11 cellular contexts compared by ENCODE assay signal in genomic region chr18:2998644-2999043, GRCh38. TPM values are rescaled to one million over a fixed set of nuclear protein-coding genes. Genes with fewer than 3 reads are reported as not detected.
DNase-seq lines count a peak whose midpoint lies in the region; TF ChIP-seq lines count a peak whose summit lies in the region.
"Had no signal": no experiment of that assay in that cellular context is flagged by ENCODE, and none has a peak within 500 bp of the region (broad histone marks: within the 10 kb centered on the region; RNA-seq: fewer than 3 reads in every experiment).

No MANE protein-coding gene starts in this region.

- no peak overlapping the region for H3K4ac ChIP-seq in trophoblast cell (ENCODE audit: low read depth, low read length)

- no peak for TF ChIP-seq POLR2A in adrenal gland (IDR thresholded peaks at IDR 0.05)

- no peaks in the 10 kb centered on the region for H3K79me2 ChIP-seq in trophoblast cell (ENCODE audit: control insufficient read depth, insufficient read depth, low read length, poor library complexity)

- no peak overlapping the region for H4K8ac ChIP-seq in trophoblast cell (ENCODE audit: low read depth, low read length)

- H3K4me3 ChIP-seq in adrenal gland: no peak overlapping the region
- no peak overlapping the region for H3K4me3 ChIP-seq in liver (ENCODE audit: low read depth in 1 of 3, low read length in 3 of 3)
- H3K4me3 ChIP-seq in trophoblast cell (ENCODE audit: low read depth, low read length): no peak overlapping the region

- H3K23ac ChIP-seq in trophoblast cell (ENCODE audit: low read length): no peak overlapping the region

- H3K18ac ChIP-seq in trophoblast cell (ENCODE audit: low read length): no peak overlapping the region

- WGBS in adrenal gland, 4 donors: 61 to 70% (median 65%) methylated on average over 3 of the region's 3 CpGs
- 77% methylated on average over 3 of the region's 3 CpGs for WGBS in liver
- WGBS in trophoblast cell (ENCODE audit: extremely low coverage, insufficient coverage, insufficient read length): no CpG with 5 or more reads among the region's 3 CpGs

- no peak overlapping the region for H3K4me2 ChIP-seq in trophoblast cell (ENCODE audit: low read length)

- no peak overlapping the region for H2BK120ac ChIP-seq in trophoblast cell (ENCODE audit: insufficient read depth, low read length, poor library complexity)

- peak overlapping the region; percentile 93 for H3K27ac Mint-ChIP-seq in activated CD4-positive, alpha-beta T cell treated with anti-CD3 and anti-CD28 coated beads, Interleukin-2, amount 10 ng/mL, durations not matched to agents 24 days and 14 days
- H3K27ac Mint-ChIP-seq: activated B cell treated with CpG ODN at 0.5 μM for 24 hours had no signal

- H3K36me3 ChIP-seq in adrenal gland (replicated peaks in 1 of 2) (no peaks in the 10 kb centered on the region), liver (ENCODE audit: control insufficient read depth in 4 of 4, insufficient read depth in 3 of 4, low read depth in 1 of 4, low read length in 3 of 4) (peaks cover 0 to 2% (median 0%) of the 10 kb centered on the region in 4 donors), trophoblast cell (ENCODE audit: control insufficient read depth in 1 of 2, insufficient read depth in 2 of 2, low read length in 2 of 2) (peaks cover 0 to 2% of the 10 kb centered on the region in 2 experiments)

- no peak for TF ChIP-seq RAD21 in liver (IDR thresholded peaks at IDR 0.05)

- peaks cover 53% of the 10 kb centered on the region for H3K36me3 Mint-ChIP-seq in activated CD4-positive, alpha-beta T cell treated with anti-CD3 and anti-CD28 coated beads, Interleukin-2, amount 10 ng/mL, durations not matched to agents 24 days and 14 days (ENCODE audit: low read depth)

- H3K4me1 Mint-ChIP-seq in activated CD4-positive, alpha-beta T cell treated with anti-CD3 and anti-CD28 coated beads, Interleukin-2, amount 10 ng/mL, durations not matched to agents 24 days and 14 days: peaks cover 72% of the 10 kb centered on the region

- H2BK5ac ChIP-seq in trophoblast cell (ENCODE audit: low read depth, low read length, poor library complexity): no peak overlapping the region

- no peak overlapping the region for H2BK12ac ChIP-seq in trophoblast cell (ENCODE audit: low read length)

- intact Hi-C loops in activated CD4-positive, alpha-beta T cell treated with anti-CD3 and anti-CD28 coated beads, Interleukin-2, amount 10 ng/mL, durations not matched to agents 24 days and 14 days (cut with micrococcal nuclease): loop anchor here (1.0 kb wide), 4 partner anchors 12 to 63 kb away; no protein-coding TSS in a partner anchor
- intact Hi-C loops in adrenal gland (cut with DNase I): no loop called here

- no peaks in the 10 kb centered on the region for H3K27me3 Mint-ChIP-seq in activated CD4-positive, alpha-beta T cell treated with anti-CD3 and anti-CD28 coated beads, Interleukin-2, amount 10 ng/mL, durations not matched to agents 24 days and 14 days
- H3K27me3 Mint-ChIP-seq: activated B cell treated with CpG ODN at 0.5 μM for 24 hours; stimulated activated naive B cell treated with anti-CD40 and anti-IgM and Interleukin-4, amounts not matched to agents 10 μg/mL and 1 μg/mL and 100 μg/mL, for 72 hours had no signal

- no peaks in the 10 kb centered on the region for H3K79me1 ChIP-seq in trophoblast cell (ENCODE audit: low read length)

- H3K4me1 ChIP-seq in adrenal gland (replicated peaks in 1 of 2) (peaks cover 0 to 26% of the 10 kb centered on the region in 2 donors), liver (ENCODE audit: control insufficient read depth in 4 of 4, insufficient read depth in 4 of 4, low read length in 3 of 4) (peaks cover 0 to 12% (median 4%) of the 10 kb centered on the region in 4 donors), trophoblast cell (ENCODE audit: control insufficient read depth in 1 of 2, insufficient read depth in 2 of 2, low read length in 2 of 2) (no peaks in the 10 kb centered on the region)

- no peak overlapping the region for H3K14ac ChIP-seq in trophoblast cell (ENCODE audit: low read length)

- H4K12ac ChIP-seq in trophoblast cell (ENCODE audit: low read depth, low read length): no peak overlapping the region

- DNase-seq in activated CD4-positive, alpha-beta T cell treated with anti-CD3 and anti-CD28 coated beads, Interleukin-2, amount 10 ng/mL, durations not matched to agents 24 days and 14 days: no peak
- no peak for DNase-seq in activated CD4-positive, alpha-beta T cell treated with anti-CD3 and anti-CD28 coated beads, Interleukin-2, amount 50 U/mL, for 48 hours
- DNase-seq in adrenal gland (no peak), G401 (ENCODE audit: low spot score) (no peak), NCI-H128 (lab: John Stamatoyannopoulos, UW; ENCODE audit: unreplicated experiment) (no peak), trophoblast cell (no peak)
- DNase-seq: 8988T; activated B cell treated with CpG ODN at 0.5 μM for 24 hours; stimulated activated naive B cell treated with anti-CD40 and anti-IgM and Interleukin-4, amounts not matched to agents 10 μg/mL and 1 μg/mL and 100 μg/mL, for 72 hours had no signal

- H3K9me3 ChIP-seq in adrenal gland (replicated peaks in 1 of 3) (no peaks in the 10 kb centered on the region), liver (ENCODE audit: control insufficient read depth in 4 of 4, low read length in 3 of 4) (no peaks in the 10 kb centered on the region), trophoblast cell (ENCODE audit: insufficient read depth, low read depth, low read length) (no peaks in the 10 kb centered on the region)

- no peak overlapping the region for H2AFZ ChIP-seq in trophoblast cell (ENCODE audit: insufficient read depth, low read length, poor library complexity)

- H3K9me3 Mint-ChIP-seq in activated CD4-positive, alpha-beta T cell treated with anti-CD3 and anti-CD28 coated beads, Interleukin-2, amount 10 ng/mL, durations not matched to agents 24 days and 14 days: no peaks in the 10 kb centered on the region
- H3K9me3 Mint-ChIP-seq: activated B cell treated with CpG ODN at 0.5 μM for 24 hours; stimulated activated naive B cell treated with anti-CD40 and anti-IgM and Interleukin-4, amounts not matched to agents 10 μg/mL and 1 μg/mL and 100 μg/mL, for 72 hours had no signal

- no peak overlapping the region for H2AK5ac ChIP-seq in trophoblast cell (ENCODE audit: low read length)

- in situ Hi-C loops in G401 (cut with HindIII; ENCODE audit: low sequenced_read_pairs): no loop called here

- TF ChIP-seq CTCF in adrenal gland (IDR thresholded peaks at IDR 0.05): no peak
- TF ChIP-seq CTCF in liver (IDR thresholded peaks at IDR 0.05; ENCODE audit: low read depth, low read length, missing input control): no peak

- H3K9ac ChIP-seq in liver (ENCODE audit: low read depth in 1 of 2, low read length in 2 of 2) (no peak overlapping the region), trophoblast cell (ENCODE audit: low read length) (no peak overlapping the region)

- H3K27ac ChIP-seq in adrenal gland (peak overlapping the region in 3 of 5 donors; percentile 18 to 65 (median 56)), liver (ENCODE audit: low read depth in 1 of 2, low read length in 2 of 2) (peak overlapping the region; percentile 42 to 64), temporal lobe (ENCODE audit: low read depth, low read length) (peak overlapping the region; percentile 83), trophoblast cell (ENCODE audit: low read depth, low read length) (no peak overlapping the region)

- H3K27me3 ChIP-seq in adrenal gland (no peaks in the 10 kb centered on the region), liver (ENCODE audit: control insufficient read depth in 4 of 4, insufficient read depth in 4 of 4, low read length in 3 of 4) (no peaks in the 10 kb centered on the region), trophoblast cell (ENCODE audit: insufficient read depth, low read length) (no peaks in the 10 kb centered on the region)

- no peak overlapping the region for H4K91ac ChIP-seq in trophoblast cell (ENCODE audit: low read depth, low read length)

- peak overlapping the region; percentile 76 for H3K4me3 Mint-ChIP-seq in activated CD4-positive, alpha-beta T cell treated with anti-CD3 and anti-CD28 coated beads, Interleukin-2, amount 10 ng/mL, durations not matched to agents 24 days and 14 days
- H3K4me3 Mint-ChIP-seq: activated B cell treated with CpG ODN at 0.5 μM for 24 hours; stimulated activated naive B cell treated with anti-CD40 and anti-IgM and Interleukin-4, amounts not matched to agents 10 μg/mL and 1 μg/mL and 100 μg/mL, for 72 hours had no signal

TF ChIP-seq in liver, 16 proteins besides CTCF, POLR2A, EP300 and RAD21 (continues in another document):
- TF ChIP-seq GABPA (IDR thresholded peaks at IDR 0.05 in 1 of 2, conservative IDR thresholded peaks at IDR 0.05 in 1 of 2): no peak
- TF ChIP-seq YY1 (IDR thresholded peaks at IDR 0.05): no peak
- TF ChIP-seq, protein P1, sequence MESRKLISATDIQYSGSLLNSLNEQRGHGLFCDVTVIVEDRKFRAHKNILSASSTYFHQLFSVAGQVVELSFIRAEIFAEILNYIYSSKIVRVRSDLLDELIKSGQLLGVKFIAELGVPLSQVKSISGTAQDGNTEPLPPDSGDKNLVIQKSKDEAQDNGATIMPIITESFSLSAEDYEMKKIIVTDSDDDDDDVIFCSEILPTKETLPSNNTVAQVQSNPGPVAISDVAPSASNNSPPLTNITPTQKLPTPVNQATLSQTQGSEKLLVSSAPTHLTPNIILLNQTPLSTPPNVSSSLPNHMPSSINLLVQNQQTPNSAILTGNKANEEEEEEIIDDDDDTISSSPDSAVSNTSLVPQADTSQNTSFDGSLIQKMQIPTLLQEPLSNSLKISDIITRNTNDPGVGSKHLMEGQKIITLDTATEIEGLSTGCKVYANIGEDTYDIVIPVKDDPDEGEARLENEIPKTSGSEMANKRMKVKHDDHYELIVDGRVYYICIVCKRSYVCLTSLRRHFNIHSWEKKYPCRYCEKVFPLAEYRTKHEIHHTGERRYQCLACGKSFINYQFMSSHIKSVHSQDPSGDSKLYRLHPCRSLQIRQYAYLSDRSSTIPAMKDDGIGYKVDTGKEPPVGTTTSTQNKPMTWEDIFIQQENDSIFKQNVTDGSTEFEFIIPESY (IDR thresholded peaks at IDR 0.05): no peak
- no peak for TF ChIP-seq NR2F2 (IDR thresholded peaks at IDR 0.05)
- no peak for TF ChIP-seq SP1 (IDR thresholded peaks at IDR 0.05)

RNA-seq across cellular contexts. Expression of gene LPIN2, which starts 14.3 kb away (rescaled TPM):
- 111 and 118 TPM in 2 replicates for total RNA-seq in activated CD4-positive, alpha-beta T cell treated with anti-CD3 and anti-CD28 coated beads, Interleukin-2, amount 10 ng/mL, durations not matched to agents 24 days and 14 days
- total RNA-seq in adrenal gland (10 to 100 TPM; 22.9 to 48.6 (median 31.1) TPM), liver (100 to 1,000 TPM; 142 to 284 TPM), temporal lobe (40.1 TPM)
- polyA plus RNA-seq in adrenal gland (10 to 100 TPM in 1 of 3 donors, 1 to 10 TPM in 2; 5.2 to 19.6 (median 6.6) TPM), liver (10 to 100 TPM; 58.6 to 63.3 TPM)
- total RNA-seq in G401 (2014; rRNA removed; shearing (Covaris generic)): 23.2 and 33.5 TPM in 2 replicates
- 15.7 and 16.3 TPM in 2 replicates for polyA plus RNA-seq in trophoblast cell (2013)
